In the genomic region with DNA sequence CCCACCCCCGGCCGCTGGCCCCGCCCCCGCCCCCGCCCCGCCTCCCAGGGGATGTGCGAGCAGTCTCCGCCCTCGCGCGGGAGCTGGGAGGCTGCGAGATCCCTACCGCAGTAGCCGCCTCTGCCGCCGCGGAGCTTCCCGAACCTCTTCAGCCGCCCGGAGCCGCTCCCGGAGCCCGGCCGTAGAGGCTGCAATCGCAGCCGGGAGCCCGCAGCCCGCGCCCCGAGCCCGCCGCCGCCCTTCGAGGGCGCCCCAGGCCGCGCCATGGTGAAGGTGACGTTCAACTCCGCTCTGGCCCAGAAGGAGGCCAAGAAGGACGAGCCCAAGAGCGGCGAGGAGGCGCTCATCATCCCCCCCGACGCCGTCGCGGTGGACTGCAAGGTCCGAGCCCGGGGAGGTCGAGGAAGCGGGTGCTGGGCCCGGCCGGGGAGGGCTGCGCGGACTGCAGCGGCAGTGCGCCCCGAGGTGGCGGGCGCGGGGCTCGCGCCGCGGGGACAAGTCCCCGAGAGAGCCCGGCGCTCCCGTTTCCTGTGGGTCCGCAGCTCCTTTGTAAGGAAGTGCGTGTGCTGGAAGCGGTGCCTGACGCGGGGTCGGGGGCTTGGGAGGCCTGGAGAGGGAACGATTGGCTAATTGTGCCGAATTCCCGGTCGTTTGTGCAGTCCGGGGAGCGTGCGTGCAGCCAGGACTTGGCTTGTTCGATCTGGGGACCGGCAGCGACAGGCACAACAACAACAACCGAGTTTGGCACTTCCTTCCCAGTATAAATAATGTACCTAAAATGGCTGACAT, we compare ENCODE assay signal across 8 cellular contexts. TPM values are rescaled to one million over a fixed set of nuclear protein-coding genes. Genes with fewer than 3 reads are reported as not detected.
DNase-seq lines count a peak whose midpoint lies in the region; ATAC-seq, FAIRE-seq and TF ChIP-seq lines count a peak whose summit lies in the region.

TSS of gene ITM2B (plus strand) at position 110 of the 789 bp plus-strand sequence. CDS start at position 265, 155 bp downstream.

- peaks cover 57% of the 10 kb centered on the region for H3K4me1 Mint-ChIP-seq in activated CD4-positive, alpha-beta memory T cell treated with anti-CD3 and anti-CD28 coated beads for 36 hours (ENCODE audit: low read depth)

- CTCF ChIA-PET in A673 (lab: Charles Lee), result interaction anchor here (0.5 kb wide), 1 partner anchor 282 kb away, joined by 3 read pairs; no protein-coding TSS in a partner anchor
- CTCF ChIA-PET in activated CD4-positive, alpha-beta memory T cell treated with anti-CD3 and anti-CD28 coated beads for 36 hours (lab: Charles Lee), result interaction anchor here (0.7 to 3.1 kb wide), 8 partner anchors 12 to 195 kb away, joined by 3 to 20 read pairs (median 4); partner anchors contain the start of genes MED4 and NUDT15

- no TSS peak for BruUV-seq in A673 (replicated peaks; lab: Mats Ljungman, UMichigan)

- FAIRE-seq in GM18507 (lab: Jason Lieb, UNC), result peak; percentile 53

- H3K27me3 ChIP-seq in A673 (replicated peaks; ENCODE audit: insufficient read depth, low read depth, low read length, poor library complexity) (no peaks in the 10 kb centered on the region), ectodermal cell (ENCODE audit: control insufficient read depth, insufficient read depth, low read length, poor library complexity, severe bottlenecking) (peaks cover 11% of the 10 kb centered on the region), lung (ENCODE audit: control insufficient read depth, insufficient read depth) (no peaks in the 10 kb centered on the region)

- H3K36me3 Mint-ChIP-seq in activated CD4-positive, alpha-beta memory T cell treated with anti-CD3 and anti-CD28 coated beads for 36 hours, result no peaks in the 10 kb centered on the region

- peak within 1 kb of the TSS; percentile 98 for H3K4me3 ChIP-seq in A673 (ENCODE audit: low read depth, low read length, poor library complexity, severe bottlenecking)
- H3K4me3 ChIP-seq in ectodermal cell (ENCODE audit: insufficient read depth, low read depth, low read length), result peak within 1 kb of the TSS; percentile 85
- peak within 1 kb of the TSS; percentile 96 for H3K4me3 ChIP-seq in lung

- TF ChIP-seq CTCF in A673 (conservative IDR thresholded peaks at IDR 0.05; ENCODE audit: low read depth, low read length), result peak; percentile 44; the same call in 1 of the 2 replicates
- TF ChIP-seq CTCF in lung (IDR thresholded peaks at IDR 0.05; ENCODE audit: control extremely low read depth, extremely low read depth), result no peak

- peak within 1 kb of the TSS; percentile 95 for H3K27ac Mint-ChIP-seq in activated CD4-positive, alpha-beta memory T cell treated with anti-CD3 and anti-CD28 coated beads for 36 hours

- WGBS in ectodermal cell, 2 experiments, result 0% methylated on average over 87 of the region's 87 CpGs
- 0% methylated on average over 61 to 87 of the region's 87 CpGs for WGBS in lung, 2 donors

- H3K27me3 Mint-ChIP-seq in activated CD4-positive, alpha-beta memory T cell treated with anti-CD3 and anti-CD28 coated beads for 36 hours, result no peaks in the 10 kb centered on the region

- intact Hi-C loops in A673 (cut with micrococcal nuclease; ENCODE audit: unreplicated experiment), result loop anchor here (10.0 kb wide), 1 partner anchor 342 kb away; no protein-coding TSS in a partner anchor
- intact Hi-C loops in activated CD4-positive, alpha-beta memory T cell treated with anti-CD3 and anti-CD28 coated beads for 36 hours (cut with micrococcal nuclease), result loop anchor here (5.0 to 10.0 kb wide), 4 partner anchors 196 to 1209 kb away; partner anchors contain the start of genes CAB39L, CYSLTR2, NUDT15 and SETDB2

- POLR2A ChIA-PET in A673 (lab: Charles Lee; ENCODE audit: low non-redundant PET), result interaction anchor here (0.5 to 0.6 kb wide), 2 partner anchors 106 to 347 kb away, joined by 3 to 5 read pairs; no protein-coding TSS in a partner anchor
- POLR2A ChIA-PET in activated CD4-positive, alpha-beta memory T cell treated with anti-CD3 and anti-CD28 coated beads for 36 hours (lab: Charles Lee), result interaction anchor here (0.6 to 2.3 kb wide), 10 partner anchors 11 to 747 kb away, joined by 3 to 15 read pairs (median 3); partner anchors contain the start of genes MED4, NUDT15 and RB1

- no peaks in the 10 kb centered on the region for H3K9me3 ChIP-seq in A673 (ENCODE audit: low read depth, low read length, poor library complexity, severe bottlenecking)
- no peaks in the 10 kb centered on the region for H3K9me3 ChIP-seq in ectodermal cell (ENCODE audit: control insufficient read depth, low read length)
- H3K9me3 ChIP-seq in lung (ENCODE audit: control insufficient read depth in 2 of 2, insufficient read depth in 1 of 2, low read length in 1 of 2), result no peaks in the 10 kb centered on the region

- peak within 1 kb of the TSS; percentile 97 for H3K27ac ChIP-seq in A673 (ENCODE audit: low read depth, low read length, poor library complexity, severe bottlenecking)
- H3K27ac ChIP-seq in ectodermal cell (ENCODE audit: insufficient read depth, low read depth, low read length, poor library complexity, severe bottlenecking), result peak within 1 kb of the TSS; percentile 56
- peak within 1 kb of the TSS; percentile 100 for H3K27ac ChIP-seq in lung (ENCODE audit: low read depth in 1 of 2, low read length in 1 of 2)

- peaks cover 31% of the 10 kb centered on the region for H3K4me1 ChIP-seq in A673 (ENCODE audit: insufficient read depth, low read length, poor library complexity, severe bottlenecking)
- H3K4me1 ChIP-seq in ectodermal cell (ENCODE audit: control insufficient read depth, insufficient read depth, low read length), result peaks cover 17% of the 10 kb centered on the region
- H3K4me1 ChIP-seq in lung (ENCODE audit: control insufficient read depth in 2 of 2, insufficient read depth in 2 of 2, low read length in 2 of 2), result peaks cover 5 to 16% of the 10 kb centered on the region in 2 donors

- H3K9me3 Mint-ChIP-seq in activated CD4-positive, alpha-beta memory T cell treated with anti-CD3 and anti-CD28 coated beads for 36 hours, result no peaks in the 10 kb centered on the region

- H3K4me3 Mint-ChIP-seq in activated CD4-positive, alpha-beta memory T cell treated with anti-CD3 and anti-CD28 coated beads for 36 hours, result peak within 1 kb of the TSS; percentile 93

- ATAC-seq in HG03045 (IDR thresholded peaks at IDR 0.05; ENCODE audit: unreplicated experiment) (peak; percentile 59), lung (ENCODE audit: insufficient read depth, low FRiP score) (peak; percentile 93)

- H3K36me3 ChIP-seq in A673 (ENCODE audit: insufficient read depth, low read length, poor library complexity, severe bottlenecking) (no peaks in the 10 kb centered on the region), ectodermal cell (ENCODE audit: control insufficient read depth, insufficient read depth, low read length) (no peaks in the 10 kb centered on the region), lung (ENCODE audit: control insufficient read depth in 2 of 2, insufficient read depth in 2 of 2, low read length in 2 of 2) (no peaks in the 10 kb centered on the region)

- peak; percentile 83 for DNase-seq in A673 (ENCODE audit: low spot score)
- DNase-seq in GM18507 (ENCODE audit: extremely low spot score, insufficient read length, low read depth), result peak; percentile 40
- DNase-seq in NCI-H69 (lab: John Stamatoyannopoulos, UW), result peak; percentile 75
- peak; percentile 74 for DNase-seq in activated CD4-positive, alpha-beta memory T cell treated with anti-CD3 and anti-CD28 coated beads for 36 hours
- DNase-seq in lung (ENCODE audit: low spot score), result peak; percentile 77
- DNase-seq in stimulated activated CD4-positive, alpha-beta T cell treated with anti-CD3 and anti-CD28 coated beads, TNF-alpha, amount 100 ng/mL, for 48 hours (ENCODE audit: low read depth in 3 of 3), result peak; percentile 29 to 41 (median 38)

RNA-seq across cellular contexts. Expression of gene ITM2B, which starts in this region (rescaled TPM):
- total RNA-seq in A673 (2021) (168 and 190 TPM in 2 replicates), lung (100 to 1,000 TPM; 492 to 853 TPM)
- total RNA-seq in activated CD4-positive, alpha-beta memory T cell treated with anti-CD3 and anti-CD28 coated beads for 36 hours, result 10 to 100 TPM; 87.6 to 92.6 TPM
- polyA plus RNA-seq in ectodermal cell (2013, experiment 1 of 4), result 146 TPM
- polyA plus RNA-seq in ectodermal cell (2013, experiment 2 of 4), result 177 TPM
- 174 TPM for polyA plus RNA-seq in ectodermal cell (2013, experiment 3 of 4)
- 199 TPM for polyA plus RNA-seq in ectodermal cell (2013, experiment 4 of 4)
- polyA plus RNA-seq in lung, result 100 to 1,000 TPM; 371 to 446 TPM

Comparison
In these comparisons a context has a peak if more than half of its experiments do, and no peak if none do; other contexts are left out.
1. Peak in every context shown above with its lines: DNase-seq, ATAC-seq, H3K4me3 ChIP-seq and H3K27ac ChIP-seq.